In genomic region chr4:86013623-86014022, GRCh38 we compare ENCODE assay signal across 29 cellular contexts.
DNase-seq lines count a peak whose midpoint lies in the region; ATAC-seq and TF ChIP-seq lines count a peak whose summit lies in the region.
"Had no signal": no experiment of that assay in that cellular context is flagged by ENCODE, and none has a peak within 500 bp of the region (broad histone marks: within the 10 kb centered on the region; RNA-seq: fewer than 3 reads in every experiment).

No MANE protein-coding gene starts in this region.

- H2AFZ ChIP-seq in SK-N-SH (ENCODE audit: low read depth) = no peak overlapping the region
- H2AFZ ChIP-seq in osteoblast (ENCODE audit: low read length) = no peak overlapping the region

- H3K4me1 ChIP-seq in SK-N-SH (ENCODE audit: control insufficient read depth in 1 of 2, insufficient read depth in 2 of 2, low read depth in 1 of 2, low read length in 1 of 2) (no peaks in the 10 kb centered on the region; a peak in 3 of 4 replicates), osteoblast (ENCODE audit: insufficient read depth, low read length) (peaks cover 53% of the 10 kb centered on the region)
- H3K4me1 ChIP-seq: foreskin keratinocyte, left lung, pancreas, testis, vagina had no signal

- CTCF ChIA-PET in SK-N-SH (lab: Yijun Ruan, JAX) = interaction anchor here (0.6 to 1.5 kb wide), 2 partner anchors 10 to 1899 kb away, joined by 3 to 4 read pairs; no protein-coding TSS in a partner anchor

- POLR2A ChIA-PET in SK-N-SH (lab: Yijun Ruan, JAX) = no interaction called here

- no peak for ATAC-seq in GM21360 (IDR thresholded peaks at IDR 0.05; ENCODE audit: unreplicated experiment)
- ATAC-seq in GM19455 (IDR thresholded peaks at IDR 0.05; ENCODE audit: unreplicated experiment) = no peak
- ATAC-seq in natural killer cell treated with Interleukin-12 subunit alpha and Interleukin-12 subunit beta and Interleukin-15 and Interleukin-18, amount 100 ng/mL, for 72 hours = no peak
- ATAC-seq: foreskin keratinocyte; left lung; naive thymus-derived CD8-positive, alpha-beta T cell; pancreas; right cardiac atrium; T-helper 17 cell had no signal

- TF ChIP-seq EP300 in SK-N-SH (IDR thresholded peaks at IDR 0.05; ENCODE audit: borderline replicate concordance in 1 of 2, low read depth in 1 of 2, low read length in 1 of 2) = no peak

- H3K27ac ChIP-seq in SK-N-SH (ENCODE audit: low read depth in 2 of 2, low read length in 1 of 2) (no peak overlapping the region), osteoblast (ENCODE audit: low read depth, low read length) (no peak overlapping the region)
- H3K27ac ChIP-seq: foreskin keratinocyte, left lung, pancreas, RWPE1, testis, vagina had no signal

- no peak overlapping the region for H3K4me3 Mint-ChIP-seq in natural killer cell treated with Interleukin-12 subunit alpha and Interleukin-12 subunit beta and Interleukin-15 and Interleukin-18, amount 100 ng/mL, for 72 hours
- H3K4me3 Mint-ChIP-seq: activated naive CD4-positive, alpha-beta T cell treated with anti-CD3 and anti-CD28 coated beads, Interleukin-2, amount 10 ng/mL, durations not matched to agents 7 days and 5 days; naive thymus-derived CD8-positive, alpha-beta T cell; T-helper 17 cell had no signal

- no peaks in the 10 kb centered on the region for H3K9me2 ChIP-seq in SK-N-SH

- H3K27me3 Mint-ChIP-seq in natural killer cell treated with Interleukin-12 subunit alpha and Interleukin-12 subunit beta and Interleukin-15 and Interleukin-18, amount 100 ng/mL, for 72 hours = no peaks in the 10 kb centered on the region
- H3K27me3 Mint-ChIP-seq: activated naive CD4-positive, alpha-beta T cell treated with anti-CD3 and anti-CD28 coated beads, Interleukin-2, amount 10 ng/mL, durations not matched to agents 7 days and 5 days; naive thymus-derived CD8-positive, alpha-beta T cell; T-helper 17 cell had no signal

- no peaks in the 10 kb centered on the region for H3K36me3 Mint-ChIP-seq in natural killer cell treated with Interleukin-12 subunit alpha and Interleukin-12 subunit beta and Interleukin-15 and Interleukin-18, amount 100 ng/mL, for 72 hours
- H3K36me3 Mint-ChIP-seq: activated naive CD4-positive, alpha-beta T cell treated with anti-CD3 and anti-CD28 coated beads, Interleukin-2, amount 10 ng/mL, durations not matched to agents 7 days and 5 days; naive thymus-derived CD8-positive, alpha-beta T cell had no signal

- TF ChIP-seq RAD21 in SK-N-SH (IDR thresholded peaks at IDR 0.05; ENCODE audit: low read length) = no peak

- WGBS in SK-N-SH (ENCODE audit: low lambda C conversion rate) = 53% methylated on average over 4 of the region's 4 CpGs

- peak; percentile 74 for DNase-seq in EL
- no peak for DNase-seq in SK-N-SH
- peak; percentile 56 for DNase-seq in fibroblast of mammary gland (ENCODE audit: low read depth)
- DNase-seq in osteoblast (ENCODE audit: insufficient read length, low spot score, missing footprints) = no peak
- no peak for DNase-seq in DMS79 (lab: John Stamatoyannopoulos, UW)
- DNase-seq in natural killer cell treated with Interleukin-12 subunit alpha and Interleukin-12 subunit beta and Interleukin-15 and Interleukin-18, amount 100 ng/mL, for 72 hours (ENCODE audit: low spot score) = no peak
- DNase-seq: ACHN; activated CD4-positive, alpha-beta T cell treated with anti-CD3 and anti-CD28 coated beads for 48 hours; activated naive CD4-positive, alpha-beta T cell treated with anti-CD3 and anti-CD28 coated beads, Interleukin-2, amount 10 ng/mL, durations not matched to agents 7 days and 5 days; aorta; dorsolateral prefrontal cortex; foreskin keratinocyte; GOT3; left lung; naive thymus-derived CD8-positive, alpha-beta T cell; NCI-H1105; NCI-H2029; NCI-H2227 treated with DMSO at 0.1 percent for 48 hours; NCI-H774; pancreas; right cardiac atrium; stimulated activated CD4-positive, alpha-beta T cell treated with anti-CD3 and anti-CD28 coated beads, Interleukin-4, amount 100 ng/mL, for 4 hours; stimulated activated naive CD4-positive, alpha-beta T cell treated with Interleukin-2 at 50 U/mL for 16 hours; T-helper 17 cell; testis had no signal

- H3K79me2 ChIP-seq in SK-N-SH (ENCODE audit: insufficient read depth) (no peaks in the 10 kb centered on the region), osteoblast (ENCODE audit: insufficient read depth, low read length) (no peaks in the 10 kb centered on the region)

- no peak overlapping the region for H3K27ac Mint-ChIP-seq in natural killer cell treated with Interleukin-12 subunit alpha and Interleukin-12 subunit beta and Interleukin-15 and Interleukin-18, amount 100 ng/mL, for 72 hours
- H3K27ac Mint-ChIP-seq: activated naive CD4-positive, alpha-beta T cell treated with anti-CD3 and anti-CD28 coated beads, Interleukin-2, amount 10 ng/mL, durations not matched to agents 7 days and 5 days; naive thymus-derived CD8-positive, alpha-beta T cell; T-helper 17 cell had no signal

- H3K4me2 ChIP-seq in SK-N-SH (no peak overlapping the region), osteoblast (ENCODE audit: insufficient read depth, low read length) (peak overlapping the region; percentile 38)

- no peak overlapping the region for H3K9ac ChIP-seq in SK-N-SH

- TF ChIP-seq CTCF in SK-N-SH (IDR thresholded peaks at IDR 0.05) (no peak), fibroblast of mammary gland (conservative IDR thresholded peaks at IDR 0.05; ENCODE audit: control insufficient read depth, insufficient read depth, low read depth, low read length) (no peak), osteoblast (IDR thresholded peaks at IDR 0.05; ENCODE audit: extremely low read depth, low read depth, low read length) (no peak)

- H3K9me3 ChIP-seq in SK-N-SH = no peaks in the 10 kb centered on the region
- H3K9me3 ChIP-seq in osteoblast (ENCODE audit: low read depth, low read length) = no peaks in the 10 kb centered on the region
- H3K9me3 ChIP-seq: left lung, pancreas, testis, vagina had no signal

- H4K20me1 ChIP-seq in SK-N-SH (ENCODE audit: insufficient read depth) = no peaks in the 10 kb centered on the region
- no peaks in the 10 kb centered on the region for H4K20me1 ChIP-seq in osteoblast (ENCODE audit: insufficient read depth, low read length)

- H3K4me3 ChIP-seq in SK-N-SH (ENCODE audit: low read depth in 2 of 2, low read length in 1 of 2) (no peak overlapping the region), fibroblast of mammary gland (ENCODE audit: control insufficient read depth, low read depth, low read length) (no peak overlapping the region), osteoblast (ENCODE audit: insufficient read depth, low read length) (no peak overlapping the region)
- H3K4me3 ChIP-seq: dorsolateral prefrontal cortex, left lung, pancreas, testis, vagina had no signal

- peaks cover 6% of the 10 kb centered on the region for H3F3A ChIP-seq in SK-N-SH (replicated peaks; ENCODE audit: insufficient read depth)

- H3K27me3 ChIP-seq in SK-N-SH (ENCODE audit: insufficient read depth) = no peaks in the 10 kb centered on the region
- H3K27me3 ChIP-seq in osteoblast (ENCODE audit: insufficient read depth, low read length) = no peaks in the 10 kb centered on the region
- H3K27me3 ChIP-seq: dorsolateral prefrontal cortex, foreskin keratinocyte, left lung, pancreas, testis, vagina had no signal

- H3K9me3 Mint-ChIP-seq in natural killer cell treated with Interleukin-12 subunit alpha and Interleukin-12 subunit beta and Interleukin-15 and Interleukin-18, amount 100 ng/mL, for 72 hours = peaks cover 3% of the 10 kb centered on the region
- H3K9me3 Mint-ChIP-seq: activated naive CD4-positive, alpha-beta T cell treated with anti-CD3 and anti-CD28 coated beads, Interleukin-2, amount 10 ng/mL, durations not matched to agents 7 days and 5 days; naive thymus-derived CD8-positive, alpha-beta T cell had no signal

- no peaks in the 10 kb centered on the region for H3K4me1 Mint-ChIP-seq in natural killer cell treated with Interleukin-12 subunit alpha and Interleukin-12 subunit beta and Interleukin-15 and Interleukin-18, amount 100 ng/mL, for 72 hours (ENCODE audit: low read depth in 2 of 2)
- H3K4me1 Mint-ChIP-seq: activated naive CD4-positive, alpha-beta T cell treated with anti-CD3 and anti-CD28 coated beads, Interleukin-2, amount 10 ng/mL, durations not matched to agents 7 days and 5 days; naive thymus-derived CD8-positive, alpha-beta T cell; T-helper 17 cell had no signal

- H3K36me3 ChIP-seq in SK-N-SH (replicated peaks in 1 of 2; ENCODE audit: control insufficient read depth in 1 of 2, insufficient read depth in 2 of 2, low read length in 1 of 2) (no peaks in the 10 kb centered on the region), osteoblast (ENCODE audit: insufficient read depth, low read length) (no peaks in the 10 kb centered on the region)
- H3K36me3 ChIP-seq: left lung, pancreas had no signal

TF ChIP-seq in SK-N-SH, 30 proteins besides CTCF, POLR2A, EP300 and RAD21 (continues in another document):
- TF ChIP-seq TAF1 (IDR thresholded peaks at IDR 0.05; ENCODE audit: borderline replicate concordance, low read depth, low read length) (no peak), USF1 (IDR thresholded peaks at IDR 0.05; ENCODE audit: borderline replicate concordance, low read depth) (no peak)

Comparison
In these comparisons a context has a peak if more than half of its experiments do, and no peak if none do; other contexts are left out.
1. DNase-seq: peak in EL (single experiment) and fibroblast of mammary gland (single experiment); none in SK-N-SH (single experiment), osteoblast (single experiment), DMS79 (single experiment) and natural killer cell treated with Interleukin-12 subunit alpha and Interleukin-12 subunit beta and Interleukin-15 and Interleukin-18, amount 100 ng/mL, for 72 hours (single experiment).